In the genomic region with DNA sequence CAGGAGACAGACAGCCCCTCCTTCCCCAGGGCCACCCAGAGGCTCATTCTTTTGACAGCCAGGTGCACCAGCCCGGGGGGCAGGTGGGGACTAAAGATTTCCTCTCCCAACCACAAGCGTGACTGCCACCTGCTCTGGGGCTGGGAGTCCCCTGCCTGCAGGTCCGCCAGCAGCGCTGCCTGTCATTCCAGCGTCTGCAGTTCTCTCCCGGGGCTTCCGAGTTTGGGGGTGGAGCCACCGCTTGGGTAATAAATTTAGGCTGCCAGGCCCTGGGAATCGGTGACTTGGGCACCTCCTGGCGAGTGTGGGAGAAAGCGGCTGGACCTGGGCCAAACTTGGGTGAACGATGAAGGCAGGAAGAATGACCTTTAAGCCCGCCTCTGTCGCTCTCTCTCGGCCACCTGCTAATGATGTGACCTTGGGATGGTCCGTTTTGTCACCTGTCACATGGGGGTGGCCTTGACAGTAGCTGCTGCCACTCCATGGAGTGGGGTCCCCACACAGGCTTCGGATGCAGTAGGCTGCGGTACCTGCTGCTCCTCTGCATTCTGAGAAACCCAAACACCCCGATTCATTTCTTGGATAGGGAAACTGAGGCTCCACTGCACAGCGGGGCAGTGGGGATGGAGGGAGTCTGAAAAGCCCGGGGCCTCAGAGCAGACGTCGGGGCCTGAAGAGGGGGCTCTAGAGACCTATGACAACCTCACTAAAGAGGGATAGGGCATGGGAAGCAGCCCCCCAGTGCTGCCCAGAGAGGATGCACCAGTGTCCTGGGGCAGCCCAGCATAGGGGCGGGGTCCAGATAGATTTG, we compare ENCODE assay signal across 1 cellular context.
TF ChIP-seq lines count a peak whose summit lies in the region.

No MANE protein-coding gene starts in this region.

TF ChIP-seq in HepG2, 621 proteins besides CTCF, POLR2A, EP300 and RAD21 (continued from another document and continues in another):
- TF ChIP-seq, protein P1, sequence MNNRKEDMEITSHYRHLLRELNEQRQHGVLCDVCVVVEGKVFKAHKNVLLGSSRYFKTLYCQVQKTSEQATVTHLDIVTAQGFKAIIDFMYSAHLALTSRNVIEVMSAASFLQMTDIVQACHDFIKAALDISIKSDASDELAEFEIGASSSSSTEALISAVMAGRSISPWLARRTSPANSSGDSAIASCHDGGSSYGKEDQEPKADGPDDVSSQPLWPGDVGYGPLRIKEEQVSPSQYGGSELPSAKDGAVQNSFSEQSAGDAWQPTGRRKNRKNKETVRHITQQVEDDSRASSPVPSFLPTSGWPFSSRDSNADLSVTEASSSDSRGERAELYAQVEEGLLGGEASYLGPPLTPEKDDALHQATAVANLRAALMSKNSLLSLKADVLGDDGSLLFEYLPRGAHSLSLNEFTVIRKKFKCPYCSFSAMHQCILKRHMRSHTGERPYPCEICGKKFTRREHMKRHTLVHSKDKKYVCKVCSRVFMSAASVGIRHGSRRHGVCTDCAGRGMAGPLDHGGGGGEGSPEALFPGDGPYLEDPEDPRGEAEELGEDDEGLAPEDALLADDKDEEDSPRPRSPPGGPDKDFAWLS (CRISPR knock-in tag; IDR thresholded peaks at IDR 0.05; ENCODE audit: borderline replicate concordance) = no peak
- TF ChIP-seq NR2F1 (CRISPR knock-in tag; IDR thresholded peaks at IDR 0.05) = no peak; a peak in 1 of 4 replicates
- TF ChIP-seq, protein P2, sequence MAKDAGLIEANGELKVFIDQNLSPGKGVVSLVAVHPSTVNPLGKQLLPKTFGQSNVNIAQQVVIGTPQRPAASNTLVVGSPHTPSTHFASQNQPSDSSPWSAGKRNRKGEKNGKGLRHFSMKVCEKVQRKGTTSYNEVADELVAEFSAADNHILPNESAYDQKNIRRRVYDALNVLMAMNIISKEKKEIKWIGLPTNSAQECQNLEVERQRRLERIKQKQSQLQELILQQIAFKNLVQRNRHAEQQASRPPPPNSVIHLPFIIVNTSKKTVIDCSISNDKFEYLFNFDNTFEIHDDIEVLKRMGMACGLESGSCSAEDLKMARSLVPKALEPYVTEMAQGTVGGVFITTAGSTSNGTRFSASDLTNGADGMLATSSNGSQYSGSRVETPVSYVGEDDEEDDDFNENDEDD (CRISPR knock-in tag; IDR thresholded peaks at IDR 0.05; ENCODE audit: borderline replicate concordance) = peak; percentile 66; the same call in 1 of the 2 replicates
- TF ChIP-seq SAP130 (CRISPR knock-in tag; IDR thresholded peaks at IDR 0.05; ENCODE audit: low read depth) = peak; percentile 89
- peak; percentile 72; the same call in 1 of the 2 replicates for TF ChIP-seq ZNF614 (CRISPR knock-in tag; IDR thresholded peaks at IDR 0.05; ENCODE audit: borderline replicate concordance)
- TF ChIP-seq, protein P3, sequence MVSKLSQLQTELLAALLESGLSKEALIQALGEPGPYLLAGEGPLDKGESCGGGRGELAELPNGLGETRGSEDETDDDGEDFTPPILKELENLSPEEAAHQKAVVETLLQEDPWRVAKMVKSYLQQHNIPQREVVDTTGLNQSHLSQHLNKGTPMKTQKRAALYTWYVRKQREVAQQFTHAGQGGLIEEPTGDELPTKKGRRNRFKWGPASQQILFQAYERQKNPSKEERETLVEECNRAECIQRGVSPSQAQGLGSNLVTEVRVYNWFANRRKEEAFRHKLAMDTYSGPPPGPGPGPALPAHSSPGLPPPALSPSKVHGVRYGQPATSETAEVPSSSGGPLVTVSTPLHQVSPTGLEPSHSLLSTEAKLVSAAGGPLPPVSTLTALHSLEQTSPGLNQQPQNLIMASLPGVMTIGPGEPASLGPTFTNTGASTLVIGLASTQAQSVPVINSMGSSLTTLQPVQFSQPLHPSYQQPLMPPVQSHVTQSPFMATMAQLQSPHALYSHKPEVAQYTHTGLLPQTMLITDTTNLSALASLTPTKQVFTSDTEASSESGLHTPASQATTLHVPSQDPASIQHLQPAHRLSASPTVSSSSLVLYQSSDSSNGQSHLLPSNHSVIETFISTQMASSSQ (IDR thresholded peaks at IDR 0.05; ENCODE audit: low read depth) = no peak
- TF ChIP-seq, protein P3 (CRISPR knock-in tag; IDR thresholded peaks at IDR 0.05; ENCODE audit: borderline replicate concordance) = no peak; the same call in 1 of the 2 replicates
- TF ChIP-seq, protein P4, sequence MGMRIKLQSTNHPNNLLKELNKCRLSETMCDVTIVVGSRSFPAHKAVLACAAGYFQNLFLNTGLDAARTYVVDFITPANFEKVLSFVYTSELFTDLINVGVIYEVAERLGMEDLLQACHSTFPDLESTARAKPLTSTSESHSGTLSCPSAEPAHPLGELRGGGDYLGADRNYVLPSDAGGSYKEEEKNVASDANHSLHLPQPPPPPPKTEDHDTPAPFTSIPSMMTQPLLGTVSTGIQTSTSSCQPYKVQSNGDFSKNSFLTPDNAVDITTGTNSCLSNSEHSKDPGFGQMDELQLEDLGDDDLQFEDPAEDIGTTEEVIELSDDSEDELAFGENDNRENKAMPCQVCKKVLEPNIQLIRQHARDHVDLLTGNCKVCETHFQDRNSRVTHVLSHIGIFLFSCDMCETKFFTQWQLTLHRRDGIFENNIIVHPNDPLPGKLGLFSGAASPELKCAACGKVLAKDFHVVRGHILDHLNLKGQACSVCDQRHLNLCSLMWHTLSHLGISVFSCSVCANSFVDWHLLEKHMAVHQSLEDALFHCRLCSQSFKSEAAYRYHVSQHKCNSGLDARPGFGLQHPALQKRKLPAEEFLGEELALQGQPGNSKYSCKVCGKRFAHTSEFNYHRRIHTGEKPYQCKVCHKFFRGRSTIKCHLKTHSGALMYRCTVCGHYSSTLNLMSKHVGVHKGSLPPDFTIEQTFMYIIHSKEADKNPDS (CRISPR knock-in tag; IDR thresholded peaks at IDR 0.05) = peak; percentile 73; the same call in 1 of the 2 replicates
- TF ChIP-seq GTF3A (CRISPR knock-in tag; conservative IDR thresholded peaks at IDR 0.05) = 0 out of 2 replicates have a peak, but pooled peaks have one; percentile 82
- no peak; the same call in 1 of the 2 replicates for TF ChIP-seq KAT8 (CRISPR knock-in tag; IDR thresholded peaks at IDR 0.05)
- TF ChIP-seq RFXANK (CRISPR knock-in tag; IDR thresholded peaks at IDR 0.05) = no peak
- TF ChIP-seq, protein P5, sequence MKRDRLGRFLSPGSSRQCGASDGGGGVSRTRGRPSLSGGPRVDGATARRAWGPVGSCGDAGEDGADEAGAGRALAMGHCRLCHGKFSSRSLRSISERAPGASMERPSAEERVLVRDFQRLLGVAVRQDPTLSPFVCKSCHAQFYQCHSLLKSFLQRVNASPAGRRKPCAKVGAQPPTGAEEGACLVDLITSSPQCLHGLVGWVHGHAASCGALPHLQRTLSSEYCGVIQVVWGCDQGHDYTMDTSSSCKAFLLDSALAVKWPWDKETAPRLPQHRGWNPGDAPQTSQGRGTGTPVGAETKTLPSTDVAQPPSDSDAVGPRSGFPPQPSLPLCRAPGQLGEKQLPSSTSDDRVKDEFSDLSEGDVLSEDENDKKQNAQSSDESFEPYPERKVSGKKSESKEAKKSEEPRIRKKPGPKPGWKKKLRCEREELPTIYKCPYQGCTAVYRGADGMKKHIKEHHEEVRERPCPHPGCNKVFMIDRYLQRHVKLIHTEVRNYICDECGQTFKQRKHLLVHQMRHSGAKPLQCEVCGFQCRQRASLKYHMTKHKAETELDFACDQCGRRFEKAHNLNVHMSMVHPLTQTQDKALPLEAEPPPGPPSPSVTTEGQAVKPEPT (CRISPR knock-in tag; IDR thresholded peaks at IDR 0.05; ENCODE audit: low read depth) = peak; percentile 75
- TF ChIP-seq ZNF768 (CRISPR knock-in tag; IDR thresholded peaks at IDR 0.05) = peak; percentile 99
- peak; percentile 74 for TF ChIP-seq ZBTB7A (CRISPR knock-in tag; IDR thresholded peaks at IDR 0.05)
- TF ChIP-seq, protein P6, sequence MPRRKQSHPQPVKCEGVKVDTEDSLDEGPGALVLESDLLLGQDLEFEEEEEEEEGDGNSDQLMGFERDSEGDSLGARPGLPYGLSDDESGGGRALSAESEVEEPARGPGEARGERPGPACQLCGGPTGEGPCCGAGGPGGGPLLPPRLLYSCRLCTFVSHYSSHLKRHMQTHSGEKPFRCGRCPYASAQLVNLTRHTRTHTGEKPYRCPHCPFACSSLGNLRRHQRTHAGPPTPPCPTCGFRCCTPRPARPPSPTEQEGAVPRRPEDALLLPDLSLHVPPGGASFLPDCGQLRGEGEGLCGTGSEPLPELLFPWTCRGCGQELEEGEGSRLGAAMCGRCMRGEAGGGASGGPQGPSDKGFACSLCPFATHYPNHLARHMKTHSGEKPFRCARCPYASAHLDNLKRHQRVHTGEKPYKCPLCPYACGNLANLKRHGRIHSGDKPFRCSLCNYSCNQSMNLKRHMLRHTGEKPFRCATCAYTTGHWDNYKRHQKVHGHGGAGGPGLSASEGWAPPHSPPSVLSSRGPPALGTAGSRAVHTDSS (CRISPR knock-in tag; conservative IDR thresholded peaks at IDR 0.05) = no peak
- no peak for TF ChIP-seq MTA3 (CRISPR knock-in tag; IDR thresholded peaks at IDR 0.05)
- TF ChIP-seq TOE1 (CRISPR knock-in tag; IDR thresholded peaks at IDR 0.05) = no peak
- TF ChIP-seq PITX1 (CRISPR knock-in tag; IDR thresholded peaks at IDR 0.05) = 0 out of 2 replicates have a peak, but pooled peaks have one; percentile 51
- TF ChIP-seq ELF4 (CRISPR knock-in tag; IDR thresholded peaks at IDR 0.05; ENCODE audit: borderline replicate concordance) = no peak
- TF ChIP-seq ZNF501 (CRISPR knock-in tag; IDR thresholded peaks at IDR 0.05) = peak; percentile 83
- TF ChIP-seq NFE2 (CRISPR knock-in tag; IDR thresholded peaks at IDR 0.05) = no peak
- TF ChIP-seq TEAD2 (CRISPR knock-in tag; IDR thresholded peaks at IDR 0.05) = no peak
- TF ChIP-seq WIZ (CRISPR knock-in tag; IDR thresholded peaks at IDR 0.05) = no peak; the same call in 1 of the 2 replicates
- TF ChIP-seq, protein P7, sequence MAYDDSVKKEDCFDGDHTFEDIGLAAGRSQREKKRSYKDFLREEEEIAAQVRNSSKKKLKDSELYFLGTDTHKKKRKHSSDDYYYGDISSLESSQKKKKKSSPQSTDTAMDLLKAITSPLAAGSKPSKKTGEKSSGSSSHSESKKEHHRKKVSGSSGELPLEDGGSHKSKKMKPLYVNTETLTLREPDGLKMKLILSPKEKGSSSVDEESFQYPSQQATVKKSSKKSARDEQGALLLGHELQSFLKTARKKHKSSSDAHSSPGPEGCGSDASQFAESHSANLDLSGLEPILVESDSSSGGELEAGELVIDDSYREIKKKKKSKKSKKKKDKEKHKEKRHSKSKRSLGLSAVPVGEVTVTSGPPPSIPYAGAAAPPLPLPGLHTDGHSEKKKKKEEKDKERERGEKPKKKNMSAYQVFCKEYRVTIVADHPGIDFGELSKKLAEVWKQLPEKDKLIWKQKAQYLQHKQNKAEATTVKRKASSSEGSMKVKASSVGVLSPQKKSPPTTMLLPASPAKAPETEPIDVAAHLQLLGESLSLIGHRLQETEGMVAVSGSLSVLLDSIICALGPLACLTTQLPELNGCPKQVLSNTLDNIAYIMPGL (CRISPR knock-in tag; IDR thresholded peaks at IDR 0.05; ENCODE audit: borderline replicate concordance in 1 of 2, low read depth in 1 of 2) = peak; percentile 66 to 74; a peak in 3 of 4 replicates
- TF ChIP-seq ZNF83 (CRISPR knock-in tag; IDR thresholded peaks at IDR 0.05; ENCODE audit: borderline replicate concordance) = no peak
- no peak for TF ChIP-seq CHCHD3 (CRISPR knock-in tag; IDR thresholded peaks at IDR 0.05)
- TF ChIP-seq ZNF790 (CRISPR knock-in tag; IDR thresholded peaks at IDR 0.05; ENCODE audit: borderline replicate concordance) = no peak
- TF ChIP-seq HDAC1 (CRISPR knock-in tag; IDR thresholded peaks at IDR 0.05) = peak; percentile 63
- no peak for TF ChIP-seq PLRG1 (conservative IDR thresholded peaks at IDR 0.05)
- peak; percentile 67; the same call in 1 of the 2 replicates for TF ChIP-seq ZNF616 (CRISPR knock-in tag; IDR thresholded peaks at IDR 0.05; ENCODE audit: low read depth)
- TF ChIP-seq RBM22 (optimal IDR thresholded peaks at IDR 0.05; ENCODE audit: low read length) = no peak
- TF ChIP-seq ZNF251 (CRISPR knock-in tag; IDR thresholded peaks at IDR 0.05) = no peak
- TF ChIP-seq SALL2 (CRISPR knock-in tag; IDR thresholded peaks at IDR 0.05) = peak; percentile 10; the same call in 1 of the 2 replicates
- TF ChIP-seq TCF12 (IDR thresholded peaks at IDR 0.05) = no peak
- TF ChIP-seq TCF12 (CRISPR knock-in tag; IDR thresholded peaks at IDR 0.05) = no peak
- no peak for TF ChIP-seq ZNF562 (CRISPR knock-in tag; IDR thresholded peaks at IDR 0.05; ENCODE audit: borderline replicate concordance)
- no peak for TF ChIP-seq ZNF75D (CRISPR knock-in tag; IDR thresholded peaks at IDR 0.05; ENCODE audit: borderline replicate concordance)
- peak; percentile 92 for TF ChIP-seq ZNF350 (CRISPR knock-in tag; IDR thresholded peaks at IDR 0.05; ENCODE audit: borderline replicate concordance, low read depth)
- peak; percentile 13 for TF ChIP-seq XRCC5 (optimal IDR thresholded peaks at IDR 0.05; ENCODE audit: low read length)
- TF ChIP-seq ZNF891 (CRISPR knock-in tag; IDR thresholded peaks at IDR 0.05) = no peak
- TF ChIP-seq CEBPG (CRISPR knock-in tag; IDR thresholded peaks at IDR 0.05) = no peak
- TF ChIP-seq, protein P8, sequence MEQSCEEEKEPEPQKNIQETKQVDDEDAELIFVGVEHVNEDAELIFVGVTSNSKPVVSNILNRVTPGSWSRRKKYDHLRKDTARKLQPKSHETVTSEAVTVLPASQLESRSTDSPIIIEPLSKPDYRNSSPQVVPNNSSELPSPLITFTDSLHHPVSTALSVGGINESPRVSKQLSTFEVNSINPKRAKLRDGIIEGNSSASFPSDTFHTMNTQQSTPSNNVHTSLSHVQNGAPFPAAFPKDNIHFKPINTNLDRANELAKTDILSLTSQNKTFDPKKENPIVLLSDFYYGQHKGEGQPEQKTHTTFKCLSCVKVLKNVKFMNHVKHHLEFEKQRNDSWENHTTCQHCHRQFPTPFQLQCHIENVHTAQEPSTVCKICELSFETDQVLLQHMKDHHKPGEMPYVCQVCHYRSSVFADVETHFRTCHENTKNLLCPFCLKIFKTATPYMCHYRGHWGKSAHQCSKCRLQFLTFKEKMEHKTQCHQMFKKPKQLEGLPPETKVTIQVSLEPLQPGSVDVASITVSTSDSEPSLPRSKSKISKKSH (CRISPR knock-in tag; IDR thresholded peaks at IDR 0.05; ENCODE audit: borderline replicate concordance) = no peak; the same call in 1 of the 2 replicates
- TF ChIP-seq JDP2 (CRISPR knock-in tag; IDR thresholded peaks at IDR 0.05; ENCODE audit: borderline replicate concordance) = no peak
- TF ChIP-seq ZNF367 (CRISPR knock-in tag; IDR thresholded peaks at IDR 0.05; ENCODE audit: borderline replicate concordance) = no peak
- TF ChIP-seq, protein P9, sequence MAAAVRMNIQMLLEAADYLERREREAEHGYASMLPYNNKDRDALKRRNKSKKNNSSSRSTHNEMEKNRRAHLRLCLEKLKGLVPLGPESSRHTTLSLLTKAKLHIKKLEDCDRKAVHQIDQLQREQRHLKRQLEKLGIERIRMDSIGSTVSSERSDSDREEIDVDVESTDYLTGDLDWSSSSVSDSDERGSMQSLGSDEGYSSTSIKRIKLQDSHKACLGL (CRISPR knock-in tag; IDR thresholded peaks at IDR 0.05) = no peak
- TF ChIP-seq ZFP62 (CRISPR knock-in tag; IDR thresholded peaks at IDR 0.05) = no peak
- TF ChIP-seq ZNF672 (CRISPR knock-in tag; IDR thresholded peaks at IDR 0.05) = no peak
